Comparison of ENCODE assay signal across 8 cellular contexts in the genomic region with DNA sequence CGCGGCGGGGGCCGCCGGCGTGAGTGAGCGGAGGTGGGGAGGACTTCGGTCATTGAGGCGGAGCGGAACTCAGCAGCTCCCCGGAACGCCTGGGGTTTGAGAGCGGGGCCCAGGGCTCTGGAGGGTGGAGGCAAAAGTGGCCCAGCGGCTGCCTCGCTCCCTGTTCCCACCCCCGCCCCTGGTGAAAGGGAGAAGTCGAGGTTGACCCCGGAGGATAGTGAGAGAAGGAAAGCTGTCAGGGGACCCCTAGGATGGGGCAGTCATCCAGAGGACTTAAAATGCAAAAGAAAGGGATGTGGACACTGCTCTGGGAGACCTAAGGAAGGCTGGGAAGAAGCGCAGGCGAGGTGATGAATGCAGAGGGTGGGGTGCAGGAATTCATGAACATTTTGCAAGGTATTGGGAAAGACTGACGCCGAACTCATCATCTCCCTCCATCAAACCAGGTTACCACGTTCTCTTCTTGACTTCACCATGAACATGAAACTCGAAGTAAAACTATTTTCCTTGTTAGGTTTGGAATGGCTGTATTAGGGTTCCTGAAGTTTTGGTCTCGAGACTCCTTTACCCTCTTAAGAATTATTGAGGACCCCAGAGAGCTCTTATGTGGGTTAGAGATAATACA. TPM values are rescaled to one million over a fixed set of nuclear protein-coding genes. Genes with fewer than 3 reads are reported as not detected.
DNase-seq lines count a peak whose midpoint lies in the region; ATAC-seq, FAIRE-seq and TF ChIP-seq lines count a peak whose summit lies in the region.

No MANE protein-coding gene starts in this region.

- H3K4me3 ChIP-seq in RWPE2 (ENCODE audit: severe bottlenecking): peak overlapping the region; percentile 96
- H3K4me3 ChIP-seq in endothelial cell of umbilical vein (replicated peaks in 1 of 3; ENCODE audit: insufficient read depth in 1 of 3, low read depth in 1 of 3, low read length in 3 of 3): peak overlapping the region; percentile 60 to 72 (median 64)
- peak overlapping the region; percentile 58 for H3K4me3 ChIP-seq in mucosa of stomach (ENCODE audit: low read length)

- TF ChIP-seq POLR2A in endothelial cell of umbilical vein (IDR thresholded peaks at IDR 0.05; ENCODE audit: low read depth, low read length): no peak

- no peaks in the 10 kb centered on the region for H3K9me3 ChIP-seq in RWPE2 (ENCODE audit: severe bottlenecking)
- no peaks in the 10 kb centered on the region for H3K9me3 ChIP-seq in endothelial cell of umbilical vein (replicated peaks; ENCODE audit: control insufficient read depth, insufficient read depth, low read length)
- no peaks in the 10 kb centered on the region for H3K9me3 ChIP-seq in mucosa of stomach (ENCODE audit: control insufficient read depth, low read length)

- no peaks in the 10 kb centered on the region for H4K20me1 ChIP-seq in endothelial cell of umbilical vein (replicated peaks; ENCODE audit: control insufficient read depth, extremely low read depth, insufficient read depth, low read length)

- H3K79me2 ChIP-seq in endothelial cell of umbilical vein (ENCODE audit: control insufficient read depth, insufficient read depth, low read length): no peaks in the 10 kb centered on the region

- peak; percentile 22 to 26 for DNase-seq in activated CD4-positive, alpha-beta T cell treated with anti-CD3 and anti-CD28 coated beads, Interleukin-2, amount 50 U/mL, for 24 hours (ENCODE audit: low read depth in 1 of 2, low spot score in 1 of 2)
- no peak for DNase-seq in activated CD4-positive, alpha-beta T cell treated with anti-CD3 and anti-CD28 coated beads for 1 hour
- no peak for DNase-seq in RWPE2 (ENCODE audit: low spot score)
- peak; percentile 21 for DNase-seq in endothelial cell of umbilical vein (ENCODE audit: low read depth, low spot score)

- POLR2A ChIA-PET in endothelial cell of umbilical vein (lab: Charles Lee): interaction anchor here (0.6 to 0.7 kb wide), 2 partner anchors 30 to 1799 kb away, joined by 4 read pairs; no protein-coding TSS in a partner anchor

- dilution Hi-C loops in endothelial cell of umbilical vein (cut with MboI; ENCODE audit: extremely low pct_ligation_motif_present, low sequenced_read_pairs): no loop called here

- peak overlapping the region; percentile 35 for H3K4me2 ChIP-seq in endothelial cell of umbilical vein (ENCODE audit: insufficient read depth, low read length)

- ATAC-seq in HG02885 (IDR thresholded peaks at IDR 0.05; ENCODE audit: poor library complexity, unreplicated experiment) (peak; percentile 24), RWPE2 (ENCODE audit: low read depth) (peak; percentile 30), HG03342 (IDR thresholded peaks at IDR 0.05; ENCODE audit: unreplicated experiment) (no peak), GM18870 (IDR thresholded peaks at IDR 0.05; ENCODE audit: unreplicated experiment) (no peak)

- H3K9ac ChIP-seq in endothelial cell of umbilical vein (replicated peaks; ENCODE audit: extremely low read depth, insufficient read depth, low read length): peak overlapping the region; percentile 76
- H3K9ac ChIP-seq in mucosa of stomach (ENCODE audit: low read length): peak overlapping the region; percentile 83

- H3K4me1 ChIP-seq in RWPE2 (ENCODE audit: insufficient read depth, poor library complexity, severe bottlenecking) (peaks cover 37% of the 10 kb centered on the region), endothelial cell of umbilical vein (ENCODE audit: control insufficient read depth, extremely low read depth, insufficient read depth, low read length) (peaks cover 25% of the 10 kb centered on the region), mucosa of stomach (ENCODE audit: control insufficient read depth, insufficient read depth, low read length) (peaks cover 23% of the 10 kb centered on the region)

- no TSS peak for BruUV-seq in endothelial cell of umbilical vein (replicated peaks; lab: Mats Ljungman, UMichigan)

- TF ChIP-seq CTCF in RWPE2 (IDR thresholded peaks at IDR 0.05; ENCODE audit: poor library complexity, severe bottlenecking) (peak; percentile 18), endothelial cell of umbilical vein (IDR thresholded peaks at IDR 0.05; ENCODE audit: extremely low read depth in 1 of 2, insufficient read depth in 1 of 2, low read depth in 1 of 2, low read length in 2 of 2) (no peak)

- no peaks in the 10 kb centered on the region for H3K36me3 ChIP-seq in RWPE2 (ENCODE audit: low read depth)
- no peaks in the 10 kb centered on the region for H3K36me3 ChIP-seq in endothelial cell of umbilical vein (ENCODE audit: control insufficient read depth in 2 of 2, extremely low read depth in 1 of 2, insufficient read depth in 2 of 2, low read length in 2 of 2)
- no peaks in the 10 kb centered on the region for H3K36me3 ChIP-seq in mucosa of stomach (ENCODE audit: control insufficient read depth, insufficient read depth, low read length)

- intact Hi-C loops in endothelial cell of umbilical vein (cut with micrococcal nuclease): loop anchor here (1.0 to 5.0 kb wide), 5 partner anchors 10 to 630 kb away; partner anchors contain the start of gene NEDD4L

- peak overlapping the region; percentile 94 for H2AFZ ChIP-seq in endothelial cell of umbilical vein (ENCODE audit: low read depth, low read length)

- FAIRE-seq in endothelial cell of umbilical vein (lab: Jason Lieb, UNC): no peak

- H3K27me3 ChIP-seq in RWPE2 (ENCODE audit: insufficient read depth, poor library complexity, severe bottlenecking) (no peaks in the 10 kb centered on the region), endothelial cell of umbilical vein (ENCODE audit: control insufficient read depth in 2 of 2, insufficient read depth in 2 of 2, low read length in 2 of 2) (peaks cover 5% of the 10 kb centered on the region in 2 experiments), mucosa of stomach (ENCODE audit: control insufficient read depth, insufficient read depth, low read length) (peaks cover 3% of the 10 kb centered on the region)

- CTCF ChIA-PET in endothelial cell of umbilical vein (lab: Charles Lee): interaction anchor here (1.0 to 3.6 kb wide), 6 partner anchors 9 to 142 kb away, joined by 3 to 16 read pairs (median 10); no protein-coding TSS in a partner anchor

- H3K9me1 ChIP-seq in endothelial cell of umbilical vein (replicated peaks; ENCODE audit: control insufficient read depth, extremely low read depth, insufficient read depth, low read length): no peaks in the 10 kb centered on the region

- peak overlapping the region; percentile 87 for H3K27ac ChIP-seq in RWPE2 (ENCODE audit: poor library complexity, severe bottlenecking)
- no peak overlapping the region for H3K27ac ChIP-seq in endothelial cell of umbilical vein (ENCODE audit: insufficient read depth, low read depth, low read length)

TF ChIP-seq in endothelial cell of umbilical vein, 7 proteins besides CTCF, POLR2A, EP300 and RAD21:
- no peak for TF ChIP-seq POLR2AphosphoS5 (IDR thresholded peaks at IDR 0.05; ENCODE audit: insufficient read depth, low read depth, low read length)
- no peak for TF ChIP-seq FOS (IDR thresholded peaks at IDR 0.05; ENCODE audit: borderline replicate concordance, insufficient read depth, low read length)
- TF ChIP-seq MAX (IDR thresholded peaks at IDR 0.05; ENCODE audit: insufficient read depth, insufficient read length): no peak
- TF ChIP-seq GATA2 (IDR thresholded peaks at IDR 0.05; ENCODE audit: insufficient read depth, insufficient read length, low read depth, low read length): no peak

RNA-seq across cellular contexts. Expression of gene MALT1, which starts 0.8 kb away (rescaled TPM):
- 5.1 and 8.8 TPM in 2 replicates for total RNA-seq in endothelial cell of umbilical vein
- 2.8 and 3.2 TPM in 2 replicates for polyA plus RNA-seq in endothelial cell of umbilical vein
- 3.7 TPM in 2 replicates for polyA plus RNA-seq in endothelial cell of umbilical vein (2011; cell fraction: cytosol; rRNA removed)
- 5.9 and 6.7 TPM in 2 replicates for polyA plus RNA-seq in endothelial cell of umbilical vein (2011; cell fraction: nucleus; rRNA removed)
- polyA plus RNA-seq in endothelial cell of umbilical vein (2012): 2.9 and 3.4 TPM in 2 replicates
- 3.8 and 7.6 TPM in 2 replicates for polyA minus RNA-seq in endothelial cell of umbilical vein
- polyA minus RNA-seq in endothelial cell of umbilical vein (2011; cell fraction: cytosol; rRNA and poly(A)+ RNA removed): 14.6 TPM
- 4.8 and 6.5 TPM in 2 replicates for polyA minus RNA-seq in endothelial cell of umbilical vein (2011; cell fraction: nucleus; rRNA and poly(A)+ RNA removed)

RNA-seq across cellular contexts. Expression of gene ALPK2, which starts 43.2 kb away (rescaled TPM):
- total RNA-seq in endothelial cell of umbilical vein: not detected in 2 replicates
- not detected in 2 replicates for polyA plus RNA-seq in endothelial cell of umbilical vein
- not detected in 2 replicates for polyA plus RNA-seq in endothelial cell of umbilical vein (2011; cell fraction: cytosol; rRNA removed)
- polyA plus RNA-seq in endothelial cell of umbilical vein (2011; cell fraction: nucleus; rRNA removed): not detected in 2 replicates
- polyA plus RNA-seq in endothelial cell of umbilical vein (2012): not detected in 2 replicates
- not detected in 2 replicates for polyA minus RNA-seq in endothelial cell of umbilical vein
- not detected for polyA minus RNA-seq in endothelial cell of umbilical vein (2011; cell fraction: cytosol; rRNA and poly(A)+ RNA removed)
- not detected in 2 replicates for polyA minus RNA-seq in endothelial cell of umbilical vein (2011; cell fraction: nucleus; rRNA and poly(A)+ RNA removed)

Comparison
In these comparisons a context has a peak if more than half of its experiments do, and no peak if none do; other contexts are left out.
1. DNase-seq: peak in activated CD4-positive, alpha-beta T cell treated with anti-CD3 and anti-CD28 coated beads, Interleukin-2, amount 50 U/mL, for 24 hours (2 of 2) and endothelial cell of umbilical vein (single experiment); none in activated CD4-positive, alpha-beta T cell treated with anti-CD3 and anti-CD28 coated beads for 1 hour (single experiment) and RWPE2 (single experiment).
2. ATAC-seq: peak in HG02885 (single experiment) and RWPE2 (single experiment); none in HG03342 (single experiment) and GM18870 (single experiment).
3. Peak in every context shown above with its lines, with median percentiles within 50 percentile points of each other: H3K4me3 ChIP-seq.